In the genomic region with DNA sequence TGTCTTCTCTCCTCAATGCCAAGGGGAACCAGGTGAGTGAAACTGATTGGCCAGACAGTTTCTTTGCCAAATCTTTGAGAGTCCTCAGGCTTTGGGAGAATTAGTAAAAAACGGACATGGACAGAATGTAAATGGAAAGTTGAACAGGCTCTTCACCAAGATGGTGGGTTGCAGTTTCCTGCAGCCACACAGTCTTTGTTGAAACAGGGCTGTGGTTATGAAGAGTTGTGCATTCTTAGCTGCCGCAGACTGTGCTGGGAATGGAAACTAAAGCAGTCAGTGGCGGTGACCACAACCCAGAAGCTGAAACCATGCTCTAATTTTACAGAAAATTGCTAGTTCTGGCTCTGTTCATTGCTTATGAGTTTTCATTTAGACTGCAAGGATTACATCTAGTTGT, we compare ENCODE assay signal across 10 cellular contexts. TPM values are rescaled to one million over a fixed set of nuclear protein-coding genes. Genes with fewer than 3 reads are reported as not detected.
A peak's percentile ranks its signal among the peaks of the same experiment; 100 is the strongest.
DNase-seq lines count a peak whose midpoint lies in the region; ATAC-seq and TF ChIP-seq lines count a peak whose summit lies in the region.
"Had no signal": no experiment of that assay in that cellular context is flagged by ENCODE, and none has a peak within 500 bp of the region (broad histone marks: within the 10 kb centered on the region; RNA-seq: fewer than 3 reads in every experiment).

No MANE protein-coding gene starts in this region.

- no peaks in the 10 kb centered on the region for H3K9me3 Mint-ChIP-seq in T-cell

- peaks cover 59 to 68% (median 62%) of the 10 kb centered on the region in 3 donors for H3K4me1 Mint-ChIP-seq in T-cell

- H3K4me1 ChIP-seq in uterus = no peaks in the 10 kb centered on the region
- no peaks in the 10 kb centered on the region for H3K4me1 ChIP-seq in right atrium auricular region

- CTCF ChIA-PET in GM10248 (lab: Yijun Ruan, JAX) (interaction anchor here (1.0 to 2.7 kb wide), 10 partner anchors 23 to 271 kb away, joined by 3 to 20 read pairs (median 4); no protein-coding TSS in a partner anchor), T-cell (lab: Charles Lee) (interaction anchor here in 1 of 2 donors (0.7 to 2.9 kb wide), 5 partner anchors 23 to 264 kb away, joined by 3 to 37 read pairs (median 5); a partner anchor contains a TSS)

- no peak overlapping the region for H3K4me3 ChIP-seq in uterus
- no peak overlapping the region for H3K4me3 ChIP-seq in right atrium auricular region
- H3K4me3 ChIP-seq: cardiac muscle cell, skin epidermis had no signal

- DNase-seq in GM10248 (ENCODE audit: extremely low spot score) = peak; percentile 72
- DNase-seq in T-cell = peak in 33 of 34 experiments; percentile 22 to 70 (median 51)
- peak; percentile 7 for DNase-seq in effector CD4-positive, alpha-beta T cell
- DNase-seq in uterus = no peak
- no peak for DNase-seq in ureter (ENCODE audit: low spot score)
- DNase-seq in hypothalamus (lab: John Stamatoyannopoulos, UW) = no peak
- DNase-seq in right atrium auricular region (ENCODE audit: low spot score) = no peak

- TF ChIP-seq POLR2A in uterus (IDR thresholded peaks at IDR 0.05) = no peak

- no peak for TF ChIP-seq CTCF in GM10248 (IDR thresholded peaks at IDR 0.05; ENCODE audit: control extremely low read depth, extremely low read depth, low read depth, missing control alignments)
- TF ChIP-seq CTCF in uterus (IDR thresholded peaks at IDR 0.05) = no peak
- TF ChIP-seq CTCF in right atrium auricular region (IDR thresholded peaks at IDR 0.05) = no peak

- peak overlapping the region; percentile 87 to 91 for H3K27ac Mint-ChIP-seq in T-cell

- peaks cover 59% of the 10 kb centered on the region for H3K36me3 Mint-ChIP-seq in T-cell

- no peaks in the 10 kb centered on the region for H3K9me3 ChIP-seq in uterus
- H3K9me3 ChIP-seq in right atrium auricular region = no peaks in the 10 kb centered on the region

- H3K36me3 ChIP-seq in uterus (no peaks in the 10 kb centered on the region), right atrium auricular region (peaks cover 36% of the 10 kb centered on the region)
- H3K36me3 ChIP-seq: cardiac muscle cell had no signal

- ATAC-seq in HG02571 (IDR thresholded peaks at IDR 0.05; ENCODE audit: unreplicated experiment) = peak; percentile 95
- peak; percentile 81 to 91 (median 86) for ATAC-seq in T-cell (replicated peaks in 1 of 4)

- peak overlapping the region; percentile 11 to 58 (median 34) for H3K4me3 Mint-ChIP-seq in T-cell

- H3K27me3 ChIP-seq in uterus (no peaks in the 10 kb centered on the region), right atrium auricular region (no peaks in the 10 kb centered on the region)
- H3K27me3 ChIP-seq: cardiac muscle cell had no signal

- POLR2A ChIA-PET in GM10248 (lab: Yijun Ruan, JAX) (no interaction called here), T-cell (lab: Charles Lee) (interaction anchor here in 1 of 2 donors (0.6 to 2.1 kb wide), 3 partner anchors 26 to 75 kb away, joined by 4 to 9 read pairs (median 6); no protein-coding TSS in a partner anchor)

- intact Hi-C loops in uterus (cut with DNase I; ENCODE audit: low total_unique reads) = no loop called here

- no peaks in the 10 kb centered on the region for H3K27me3 Mint-ChIP-seq in T-cell

- no peak overlapping the region for H3K27ac ChIP-seq in uterus
- H3K27ac ChIP-seq in right atrium auricular region = no peak overlapping the region
- H3K27ac ChIP-seq: cardiac muscle cell had no signal

RNA-seq across cellular contexts. Expression of a gene that starts 42.1 kb away (rescaled TPM):
- total RNA-seq in T-cell (10 to 100 TPM; 69.5 to 81.7 (median 75.8) TPM), uterus (100 to 1,000 TPM in 2 of 4 donors, 10 to 100 TPM in 2; 59.2 to 204 (median 85.2) TPM), ureter (50.2 TPM), right atrium auricular region (10 to 100 TPM; 29.1 to 39.5 TPM)

Comparison
In these comparisons a context has a peak if more than half of its experiments do, and no peak if none do; other contexts are left out.
1. DNase-seq: peak in GM10248 (single experiment), T-cell (33 of 34) and effector CD4-positive, alpha-beta T cell (single experiment); none in uterus (0 of 2), ureter (single experiment), hypothalamus (0 of 51) and right atrium auricular region (single experiment).